9 cellular contexts compared by ENCODE assay signal in genomic region chr6:20946037-20946436, GRCh38.
DNase-seq lines count a peak whose midpoint lies in the region; ATAC-seq, FAIRE-seq and TF ChIP-seq lines count a peak whose summit lies in the region.
"Had no signal": no experiment of that assay in that cellular context is flagged by ENCODE, and none has a peak within 500 bp of the region (broad histone marks: within the 10 kb centered on the region; RNA-seq: fewer than 3 reads in every experiment).

No MANE protein-coding gene starts in this region.

- H3K9me3 ChIP-seq in breast epithelium, result peaks cover 0 to 6% of the 10 kb centered on the region in 2 donors
- no peaks in the 10 kb centered on the region for H3K9me3 ChIP-seq in Peyer's patch
- H3K9me3 ChIP-seq in psoas muscle, result no peaks in the 10 kb centered on the region

- TF ChIP-seq CTCF in MCF 10A (IDR thresholded peaks at IDR 0.05; ENCODE audit: unreplicated experiment), result no peak
- no peak for TF ChIP-seq CTCF in breast epithelium (IDR thresholded peaks at IDR 0.05)
- no peak for TF ChIP-seq CTCF in Peyer's patch (IDR thresholded peaks at IDR 0.05)
- no peak for TF ChIP-seq CTCF in psoas muscle (IDR thresholded peaks at IDR 0.05)

- H3K36me3 ChIP-seq in breast epithelium (no peaks in the 10 kb centered on the region), Peyer's patch (no peaks in the 10 kb centered on the region), psoas muscle (ENCODE audit: insufficient read depth in 1 of 2, low read depth in 1 of 2) (no peaks in the 10 kb centered on the region)

- peaks cover 5% of the 10 kb centered on the region for H3K4me1 Mint-ChIP-seq in MCF 10A (ENCODE audit: insufficient read depth, unreplicated experiment)
- H3K4me1 Mint-ChIP-seq in activated CD8-positive, alpha-beta T cell treated with anti-CD3 and anti-CD28 coated beads, Interleukin-2, amount 10 ng/mL, durations not matched to agents 7 days and 5 days (ENCODE audit: low read depth), result peaks cover 8% of the 10 kb centered on the region
- no peaks in the 10 kb centered on the region for H3K4me1 Mint-ChIP-seq in activated naive CD4-positive, alpha-beta T cell treated with anti-CD3 and anti-CD28 coated beads for 36 hours (ENCODE audit: low read depth)

- no peak overlapping the region for H3K27ac Mint-ChIP-seq in MCF 10A (ENCODE audit: low read depth, unreplicated experiment)
- no peak overlapping the region for H3K27ac Mint-ChIP-seq in activated CD8-positive, alpha-beta T cell treated with anti-CD3 and anti-CD28 coated beads, Interleukin-2, amount 10 ng/mL, durations not matched to agents 7 days and 5 days
- no peak overlapping the region for H3K27ac Mint-ChIP-seq in activated naive CD4-positive, alpha-beta T cell treated with anti-CD3 and anti-CD28 coated beads for 36 hours

- H3K4me1 ChIP-seq in breast epithelium (no peaks in the 10 kb centered on the region), Peyer's patch (no peaks in the 10 kb centered on the region), psoas muscle (no peaks in the 10 kb centered on the region)

- DNase-seq in MCF 10A (ENCODE audit: unreplicated experiment) (peak; percentile 4), breast epithelium (ENCODE audit: low spot score in 2 of 2) (no peak), urothelium cell line (ENCODE audit: low spot score) (peak; percentile 9), Peyer's patch (no peak), psoas muscle (no peak)
- DNase-seq in activated CD8-positive, alpha-beta T cell treated with anti-CD3 and anti-CD28 coated beads, Interleukin-2, amount 10 ng/mL, durations not matched to agents 7 days and 5 days, result no peak
- DNase-seq in activated naive CD4-positive, alpha-beta T cell treated with anti-CD3 and anti-CD28 coated beads for 36 hours, result no peak

- no peak overlapping the region for H3K4me3 Mint-ChIP-seq in MCF 10A (ENCODE audit: unreplicated experiment)
- H3K4me3 Mint-ChIP-seq in activated CD8-positive, alpha-beta T cell treated with anti-CD3 and anti-CD28 coated beads, Interleukin-2, amount 10 ng/mL, durations not matched to agents 7 days and 5 days, result no peak overlapping the region
- no peak overlapping the region for H3K4me3 Mint-ChIP-seq in activated naive CD4-positive, alpha-beta T cell treated with anti-CD3 and anti-CD28 coated beads for 36 hours

- H3K4me3 ChIP-seq in breast epithelium (no peak overlapping the region), Peyer's patch (no peak overlapping the region), psoas muscle (no peak overlapping the region)

- intact Hi-C loops in MCF 10A (cut with micrococcal nuclease), result no loop called here
- intact Hi-C loops in breast epithelium (cut with DNase I; ENCODE audit: low total_unique reads), result no loop called here
- intact Hi-C loops in activated naive CD4-positive, alpha-beta T cell treated with anti-CD3 and anti-CD28 coated beads for 36 hours (cut with micrococcal nuclease), result no loop called here
- intact Hi-C loops in psoas muscle (cut with DNase I), result no loop called here

- no peaks in the 10 kb centered on the region for H3K27me3 ChIP-seq in breast epithelium
- H3K27me3 ChIP-seq in Peyer's patch, result no peaks in the 10 kb centered on the region
- no peaks in the 10 kb centered on the region for H3K27me3 ChIP-seq in psoas muscle (ENCODE audit: insufficient read depth in 3 of 3, low read length in 2 of 3)

- POLR2A ChIA-PET in MCF 10A (lab: Yijun Ruan, JAX), result interaction anchor here (0.6 kb wide), 1 partner anchor 16 kb away, joined by 3 read pairs; no protein-coding TSS in a partner anchor
- POLR2A ChIA-PET in activated CD8-positive, alpha-beta T cell treated with anti-CD3 and anti-CD28 coated beads, Interleukin-2, amount 10 ng/mL, durations not matched to agents 7 days and 5 days (lab: Charles Lee), result no interaction called here

- FAIRE-seq in urothelium cell line (lab: Jason Lieb, UNC), result no peak
- FAIRE-seq: TTC549 had no signal

- H3K36me3 Mint-ChIP-seq in MCF 10A (ENCODE audit: insufficient read depth, unreplicated experiment), result no peaks in the 10 kb centered on the region
- H3K36me3 Mint-ChIP-seq in activated CD8-positive, alpha-beta T cell treated with anti-CD3 and anti-CD28 coated beads, Interleukin-2, amount 10 ng/mL, durations not matched to agents 7 days and 5 days (ENCODE audit: low read depth), result peaks cover 11% of the 10 kb centered on the region
- peaks cover 15% of the 10 kb centered on the region for H3K36me3 Mint-ChIP-seq in activated naive CD4-positive, alpha-beta T cell treated with anti-CD3 and anti-CD28 coated beads for 36 hours (ENCODE audit: low read depth)

- TF ChIP-seq POLR2A in breast epithelium (IDR thresholded peaks at IDR 0.05) (no peak), Peyer's patch (IDR thresholded peaks at IDR 0.05) (no peak)

- peaks cover 18% of the 10 kb centered on the region for H3K9me3 Mint-ChIP-seq in MCF 10A (ENCODE audit: unreplicated experiment)
- peaks cover 21% of the 10 kb centered on the region for H3K9me3 Mint-ChIP-seq in activated CD8-positive, alpha-beta T cell treated with anti-CD3 and anti-CD28 coated beads, Interleukin-2, amount 10 ng/mL, durations not matched to agents 7 days and 5 days (ENCODE audit: insufficient read depth)
- peaks cover 13% of the 10 kb centered on the region for H3K9me3 Mint-ChIP-seq in activated naive CD4-positive, alpha-beta T cell treated with anti-CD3 and anti-CD28 coated beads for 36 hours

- H3K27ac ChIP-seq in breast epithelium (no peak overlapping the region), Peyer's patch (no peak overlapping the region), psoas muscle (no peak overlapping the region)

- peak; percentile 92 for ATAC-seq in HG03060 (IDR thresholded peaks at IDR 0.05; ENCODE audit: low read depth, unreplicated experiment)
- peak; percentile 33 for ATAC-seq in activated CD8-positive, alpha-beta T cell treated with anti-CD3 and anti-CD28 coated beads, Interleukin-2, amount 10 ng/mL, durations not matched to agents 7 days and 5 days
- no peak for ATAC-seq in psoas muscle

- H3K27me3 Mint-ChIP-seq in MCF 10A (ENCODE audit: insufficient read depth, unreplicated experiment), result no peaks in the 10 kb centered on the region
- H3K27me3 Mint-ChIP-seq in activated CD8-positive, alpha-beta T cell treated with anti-CD3 and anti-CD28 coated beads, Interleukin-2, amount 10 ng/mL, durations not matched to agents 7 days and 5 days (ENCODE audit: low read depth), result no peaks in the 10 kb centered on the region
- H3K27me3 Mint-ChIP-seq in activated naive CD4-positive, alpha-beta T cell treated with anti-CD3 and anti-CD28 coated beads for 36 hours (ENCODE audit: low read depth), result no peaks in the 10 kb centered on the region

- CTCF ChIA-PET in MCF 10A (lab: Yijun Ruan, JAX), result no interaction called here
- CTCF ChIA-PET in activated CD8-positive, alpha-beta T cell treated with anti-CD3 and anti-CD28 coated beads, Interleukin-2, amount 10 ng/mL, durations not matched to agents 7 days and 5 days (lab: Charles Lee), result no interaction called here
- CTCF ChIA-PET in activated naive CD4-positive, alpha-beta T cell treated with anti-CD3 and anti-CD28 coated beads for 36 hours (lab: Charles Lee), result no interaction called here

- WGBS in psoas muscle, 3 donors, result 69 to 83% (median 82%) methylated on average over 1 of the region's 1 CpG

- BruUV-seq in MCF 10A (replicated peaks; lab: Mats Ljungman, UMichigan), result no TSS peak

Comparison
In these comparisons a context has a peak if more than half of its experiments do, and no peak if none do; other contexts are left out.
1. DNase-seq: peak in MCF 10A (single experiment) and urothelium cell line (single experiment); none in breast epithelium (0 of 2), activated CD8-positive, alpha-beta T cell treated with anti-CD3 and anti-CD28 coated beads, Interleukin-2, amount 10 ng/mL, durations not matched to agents 7 days and 5 days (single experiment), activated naive CD4-positive, alpha-beta T cell treated with anti-CD3 and anti-CD28 coated beads for 36 hours (single experiment), Peyer's patch (0 of 3) and psoas muscle (0 of 2).
2. ATAC-seq: peak in HG03060 (single experiment) and activated CD8-positive, alpha-beta T cell treated with anti-CD3 and anti-CD28 coated beads, Interleukin-2, amount 10 ng/mL, durations not matched to agents 7 days and 5 days (single experiment); none in psoas muscle (0 of 4).